Comparison of ENCODE assay signal across 8 cellular contexts in genomic region chr11:57335343-57336110, GRCh38. TPM values are rescaled to one million over a fixed set of nuclear protein-coding genes. Genes with fewer than 3 reads are reported as not detected.
DNase-seq lines count a peak whose midpoint lies in the region; ATAC-seq and TF ChIP-seq lines count a peak whose summit lies in the region.

TSS of gene SSRP1 (minus strand) at chr11:57335892. CDS start at chr11:57335121, 771 bp downstream.

- H3K27me3 ChIP-seq in right cardiac atrium (ENCODE audit: control insufficient read depth, insufficient read depth) (no peaks in the 10 kb centered on the region), uterus (no peaks in the 10 kb centered on the region)

- peak in 1 of 4 experiments; percentile 17 for TF ChIP-seq CTCF in uterus (IDR thresholded peaks at IDR 0.05)

- H3K4me3 ChIP-seq in right cardiac atrium (ENCODE audit: low read length) (peak within 1 kb of the TSS; percentile 96), uterus (peak within 1 kb of the TSS; percentile 70 to 81)

- H3K9me3 ChIP-seq in right cardiac atrium (ENCODE audit: control insufficient read depth, low read length) = no peaks in the 10 kb centered on the region
- no peaks in the 10 kb centered on the region for H3K9me3 ChIP-seq in uterus

- intact Hi-C loops in T-helper 2 cell treated with Interferon-gamma antibody and Interleukin-4, amounts not matched to agents 100 ng/mL and 5 ng/mL, for 36 hours (cut with micrococcal nuclease) = loop anchor here (1.0 to 5.0 kb wide), 7 partner anchors 10 to 457 kb away; partner anchors contain the start of genes MED19, SELENOH, TIMM10 and TMX2
- intact Hi-C loops in right cardiac atrium (cut with DNase I) = no loop called here
- intact Hi-C loops in uterus (cut with DNase I; ENCODE audit: low total_unique reads) = no loop called here

- under 1% methylated on average over 69 of the region's 69 CpGs for WGBS in right cardiac atrium

- peak in 1 of 2 donors; percentile 31 for TF ChIP-seq POLR2A in uterus (IDR thresholded peaks at IDR 0.05)

- H3K27ac ChIP-seq in angular gyrus (ENCODE audit: low read depth, low read length) = peak within 1 kb of the TSS; percentile 80
- H3K27ac ChIP-seq in right cardiac atrium (ENCODE audit: low read length) = peak within 1 kb of the TSS; percentile 55
- H3K27ac ChIP-seq in uterus = peak within 1 kb of the TSS; percentile 81 to 96

- DNase-seq in NCI-H1436 (lab: John Stamatoyannopoulos, UW) (peak; percentile 84), right cardiac atrium (peak; percentile 90 to 96 (median 95)), putamen (ENCODE audit: low spot score) (peak; percentile 90), uterus (peak; percentile 86 to 87)

- ATAC-seq in GM18498 (IDR thresholded peaks at IDR 0.05; ENCODE audit: unreplicated experiment) (peak; percentile 99), HG02840 (IDR thresholded peaks at IDR 0.05; ENCODE audit: low FRiP score, unreplicated experiment) (peak; percentile 98), right cardiac atrium (peak; percentile 98)

- H3K4me1 ChIP-seq in right cardiac atrium (ENCODE audit: control insufficient read depth, insufficient read depth, low read length) (peaks cover 2% of the 10 kb centered on the region), uterus (no peaks in the 10 kb centered on the region)

- H3K36me3 ChIP-seq in uterus = no peaks in the 10 kb centered on the region

RNA-seq across cellular contexts. Expression of gene SSRP1, which starts in this region (rescaled TPM):
- total RNA-seq in T-helper 2 cell treated with Interferon-gamma antibody and Interleukin-4, amounts not matched to agents 100 ng/mL and 5 ng/mL, for 36 hours = 180 TPM in 2 replicates
- total RNA-seq in right cardiac atrium (10 to 100 TPM; 43.1 to 46.6 (median 43.4) TPM), uterus (100 to 1,000 TPM in 1 of 4 donors, 10 to 100 TPM in 3; 29.4 to 115 (median 75.3) TPM)
- 35.0 TPM for polyA plus RNA-seq in right cardiac atrium

Comparison
In these comparisons a context has a peak if more than half of its experiments do, and no peak if none do; other contexts are left out.
1. Peak in every context shown above with its lines: DNase-seq, ATAC-seq, H3K4me3 ChIP-seq and H3K27ac ChIP-seq.